1 cellular context compared by ENCODE assay signal in genomic region chr7:154698726-154699291, GRCh38.
TF ChIP-seq lines count a peak whose summit lies in the region.

No MANE protein-coding gene starts in this region.

TF ChIP-seq in GM12878, 131 proteins besides CTCF, POLR2A, EP300 and RAD21 (continued from another document):
- TF ChIP-seq, protein P1, sequence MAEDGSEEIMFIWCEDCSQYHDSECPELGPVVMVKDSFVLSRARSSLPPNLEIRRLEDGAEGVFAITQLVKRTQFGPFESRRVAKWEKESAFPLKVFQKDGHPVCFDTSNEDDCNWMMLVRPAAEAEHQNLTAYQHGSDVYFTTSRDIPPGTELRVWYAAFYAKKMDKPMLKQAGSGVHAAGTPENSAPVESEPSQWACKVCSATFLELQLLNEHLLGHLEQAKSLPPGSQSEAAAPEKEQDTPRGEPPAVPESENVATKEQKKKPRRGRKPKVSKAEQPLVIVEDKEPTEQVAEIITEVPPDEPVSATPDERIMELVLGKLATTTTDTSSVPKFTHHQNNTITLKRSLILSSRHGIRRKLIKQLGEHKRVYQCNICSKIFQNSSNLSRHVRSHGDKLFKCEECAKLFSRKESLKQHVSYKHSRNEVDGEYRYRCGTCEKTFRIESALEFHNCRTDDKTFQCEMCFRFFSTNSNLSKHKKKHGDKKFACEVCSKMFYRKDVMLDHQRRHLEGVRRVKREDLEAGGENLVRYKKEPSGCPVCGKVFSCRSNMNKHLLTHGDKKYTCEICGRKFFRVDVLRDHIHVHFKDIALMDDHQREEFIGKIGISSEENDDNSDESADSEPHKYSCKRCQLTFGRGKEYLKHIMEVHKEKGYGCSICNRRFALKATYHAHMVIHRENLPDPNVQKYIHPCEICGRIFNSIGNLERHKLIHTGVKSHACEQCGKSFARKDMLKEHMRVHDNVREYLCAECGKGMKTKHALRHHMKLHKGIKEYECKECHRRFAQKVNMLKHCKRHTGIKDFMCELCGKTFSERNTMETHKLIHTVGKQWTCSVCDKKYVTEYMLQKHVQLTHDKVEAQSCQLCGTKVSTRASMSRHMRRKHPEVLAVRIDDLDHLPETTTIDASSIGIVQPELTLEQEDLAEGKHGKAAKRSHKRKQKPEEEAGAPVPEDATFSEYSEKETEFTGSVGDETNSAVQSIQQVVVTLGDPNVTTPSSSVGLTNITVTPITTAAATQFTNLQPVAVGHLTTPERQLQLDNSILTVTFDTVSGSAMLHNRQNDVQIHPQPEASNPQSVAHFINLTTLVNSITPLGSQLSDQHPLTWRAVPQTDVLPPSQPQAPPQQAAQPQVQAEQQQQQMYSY (CRISPR knock-in tag; IDR thresholded peaks at IDR 0.05) = no peak
- no peak for TF ChIP-seq ZNF592 (IDR thresholded peaks at IDR 0.05)
- no peak for TF ChIP-seq NFIC (IDR thresholded peaks at IDR 0.05; ENCODE audit: low read depth, low read length)
- TF ChIP-seq ZNF274 (IDR thresholded peaks at IDR 0.05; ENCODE audit: insufficient read depth, insufficient read length) = no peak
- TF ChIP-seq, protein P2, sequence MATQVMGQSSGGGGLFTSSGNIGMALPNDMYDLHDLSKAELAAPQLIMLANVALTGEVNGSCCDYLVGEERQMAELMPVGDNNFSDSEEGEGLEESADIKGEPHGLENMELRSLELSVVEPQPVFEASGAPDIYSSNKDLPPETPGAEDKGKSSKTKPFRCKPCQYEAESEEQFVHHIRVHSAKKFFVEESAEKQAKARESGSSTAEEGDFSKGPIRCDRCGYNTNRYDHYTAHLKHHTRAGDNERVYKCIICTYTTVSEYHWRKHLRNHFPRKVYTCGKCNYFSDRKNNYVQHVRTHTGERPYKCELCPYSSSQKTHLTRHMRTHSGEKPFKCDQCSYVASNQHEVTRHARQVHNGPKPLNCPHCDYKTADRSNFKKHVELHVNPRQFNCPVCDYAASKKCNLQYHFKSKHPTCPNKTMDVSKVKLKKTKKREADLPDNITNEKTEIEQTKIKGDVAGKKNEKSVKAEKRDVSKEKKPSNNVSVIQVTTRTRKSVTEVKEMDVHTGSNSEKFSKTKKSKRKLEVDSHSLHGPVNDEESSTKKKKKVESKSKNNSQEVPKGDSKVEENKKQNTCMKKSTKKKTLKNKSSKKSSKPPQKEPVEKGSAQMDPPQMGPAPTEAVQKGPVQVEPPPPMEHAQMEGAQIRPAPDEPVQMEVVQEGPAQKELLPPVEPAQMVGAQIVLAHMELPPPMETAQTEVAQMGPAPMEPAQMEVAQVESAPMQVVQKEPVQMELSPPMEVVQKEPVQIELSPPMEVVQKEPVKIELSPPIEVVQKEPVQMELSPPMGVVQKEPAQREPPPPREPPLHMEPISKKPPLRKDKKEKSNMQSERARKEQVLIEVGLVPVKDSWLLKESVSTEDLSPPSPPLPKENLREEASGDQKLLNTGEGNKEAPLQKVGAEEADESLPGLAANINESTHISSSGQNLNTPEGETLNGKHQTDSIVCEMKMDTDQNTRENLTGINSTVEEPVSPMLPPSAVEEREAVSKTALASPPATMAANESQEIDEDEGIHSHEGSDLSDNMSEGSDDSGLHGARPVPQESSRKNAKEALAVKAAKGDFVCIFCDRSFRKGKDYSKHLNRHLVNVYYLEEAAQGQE (IDR thresholded peaks at IDR 0.05; ENCODE audit: low read depth, low read length) = no peak
- TF ChIP-seq MTA3 (IDR thresholded peaks at IDR 0.05; ENCODE audit: borderline replicate concordance, low read length) = no peak
- no peak for TF ChIP-seq WRNIP1 (IDR thresholded peaks at IDR 0.05; ENCODE audit: borderline replicate concordance, low read depth, low read length)
- no peak for TF ChIP-seq RBBP5 (conservative IDR thresholded peaks at IDR 0.05)
- no peak for TF ChIP-seq SMAD1 (IDR thresholded peaks at IDR 0.05; ENCODE audit: low read depth, partially characterized antibody)
- TF ChIP-seq KAT2A (conservative IDR thresholded peaks at IDR 0.05; ENCODE audit: control insufficient read depth, low read depth, low read length) = no peak
- TF ChIP-seq JUND (IDR thresholded peaks at IDR 0.05; ENCODE audit: low read depth, low read length) = no peak
- TF ChIP-seq YBX1 (IDR thresholded peaks at IDR 0.05) = no peak
- TF ChIP-seq, protein P3, sequence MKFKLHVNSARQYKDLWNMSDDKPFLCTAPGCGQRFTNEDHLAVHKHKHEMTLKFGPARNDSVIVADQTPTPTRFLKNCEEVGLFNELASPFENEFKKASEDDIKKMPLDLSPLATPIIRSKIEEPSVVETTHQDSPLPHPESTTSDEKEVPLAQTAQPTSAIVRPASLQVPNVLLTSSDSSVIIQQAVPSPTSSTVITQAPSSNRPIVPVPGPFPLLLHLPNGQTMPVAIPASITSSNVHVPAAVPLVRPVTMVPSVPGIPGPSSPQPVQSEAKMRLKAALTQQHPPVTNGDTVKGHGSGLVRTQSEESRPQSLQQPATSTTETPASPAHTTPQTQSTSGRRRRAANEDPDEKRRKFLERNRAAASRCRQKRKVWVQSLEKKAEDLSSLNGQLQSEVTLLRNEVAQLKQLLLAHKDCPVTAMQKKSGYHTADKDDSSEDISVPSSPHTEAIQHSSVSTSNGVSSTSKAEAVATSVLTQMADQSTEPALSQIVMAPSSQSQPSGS (IDR thresholded peaks at IDR 0.05; ENCODE audit: low read length) = no peak
- TF ChIP-seq, protein P4, sequence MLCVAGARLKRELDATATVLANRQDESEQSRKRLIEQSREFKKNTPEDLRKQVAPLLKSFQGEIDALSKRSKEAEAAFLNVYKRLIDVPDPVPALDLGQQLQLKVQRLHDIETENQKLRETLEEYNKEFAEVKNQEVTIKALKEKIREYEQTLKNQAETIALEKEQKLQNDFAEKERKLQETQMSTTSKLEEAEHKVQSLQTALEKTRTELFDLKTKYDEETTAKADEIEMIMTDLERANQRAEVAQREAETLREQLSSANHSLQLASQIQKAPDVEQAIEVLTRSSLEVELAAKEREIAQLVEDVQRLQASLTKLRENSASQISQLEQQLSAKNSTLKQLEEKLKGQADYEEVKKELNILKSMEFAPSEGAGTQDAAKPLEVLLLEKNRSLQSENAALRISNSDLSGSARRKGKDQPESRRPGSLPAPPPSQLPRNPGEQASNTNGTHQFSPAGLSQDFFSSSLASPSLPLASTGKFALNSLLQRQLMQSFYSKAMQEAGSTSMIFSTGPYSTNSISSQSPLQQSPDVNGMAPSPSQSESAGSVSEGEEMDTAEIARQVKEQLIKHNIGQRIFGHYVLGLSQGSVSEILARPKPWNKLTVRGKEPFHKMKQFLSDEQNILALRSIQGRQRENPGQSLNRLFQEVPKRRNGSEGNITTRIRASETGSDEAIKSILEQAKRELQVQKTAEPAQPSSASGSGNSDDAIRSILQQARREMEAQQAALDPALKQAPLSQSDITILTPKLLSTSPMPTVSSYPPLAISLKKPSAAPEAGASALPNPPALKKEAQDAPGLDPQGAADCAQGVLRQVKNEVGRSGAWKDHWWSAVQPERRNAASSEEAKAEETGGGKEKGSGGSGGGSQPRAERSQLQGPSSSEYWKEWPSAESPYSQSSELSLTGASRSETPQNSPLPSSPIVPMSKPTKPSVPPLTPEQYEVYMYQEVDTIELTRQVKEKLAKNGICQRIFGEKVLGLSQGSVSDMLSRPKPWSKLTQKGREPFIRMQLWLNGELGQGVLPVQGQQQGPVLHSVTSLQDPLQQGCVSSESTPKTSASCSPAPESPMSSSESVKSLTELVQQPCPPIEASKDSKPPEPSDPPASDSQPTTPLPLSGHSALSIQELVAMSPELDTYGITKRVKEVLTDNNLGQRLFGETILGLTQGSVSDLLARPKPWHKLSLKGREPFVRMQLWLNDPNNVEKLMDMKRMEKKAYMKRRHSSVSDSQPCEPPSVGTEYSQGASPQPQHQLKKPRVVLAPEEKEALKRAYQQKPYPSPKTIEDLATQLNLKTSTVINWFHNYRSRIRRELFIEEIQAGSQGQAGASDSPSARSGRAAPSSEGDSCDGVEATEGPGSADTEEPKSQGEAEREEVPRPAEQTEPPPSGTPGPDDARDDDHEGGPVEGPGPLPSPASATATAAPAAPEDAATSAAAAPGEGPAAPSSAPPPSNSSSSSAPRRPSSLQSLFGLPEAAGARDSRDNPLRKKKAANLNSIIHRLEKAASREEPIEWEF (IDR thresholded peaks at IDR 0.05; ENCODE audit: insufficient replicate concordance, low read depth, low read length) = no peak
